ENCODE assay signal across 8 cellular contexts in genomic region chr20:20710847-20711315, GRCh38. TPM values are rescaled to one million over a fixed set of nuclear protein-coding genes. Genes with fewer than 3 reads are reported as not detected.
A peak's percentile ranks its signal among the peaks of the same experiment; 100 is the strongest.
DNase-seq lines count a peak whose midpoint lies in the region; ATAC-seq and TF ChIP-seq lines count a peak whose summit lies in the region.

No MANE protein-coding gene starts in this region.

- POLR2A ChIA-PET in MCF 10A (lab: Yijun Ruan, JAX), result interaction anchor here (0.6 to 3.2 kb wide), 25 partner anchors 10 to 642 kb away, joined by 3 to 38 read pairs (median 3); no protein-coding TSS in a partner anchor

- intact Hi-C loops in MCF 10A (cut with micrococcal nuclease), result loop anchor here (1.0 to 2.0 kb wide), 2 partner anchors 14 to 114 kb away; no protein-coding TSS in a partner anchor

- in situ Hi-C loops in G401 (cut with HindIII; ENCODE audit: low sequenced_read_pairs), result no loop called here

- no peaks in the 10 kb centered on the region for H3K27me3 Mint-ChIP-seq in MCF 10A (ENCODE audit: insufficient read depth, unreplicated experiment)
- H3K27me3 Mint-ChIP-seq in natural killer cell treated with Interleukin-12 subunit alpha and Interleukin-12 subunit beta and Interleukin-15 and Interleukin-18, amount 100 ng/mL, for 72 hours, result no peaks in the 10 kb centered on the region

- H3K27ac Mint-ChIP-seq in MCF 10A (ENCODE audit: low read depth, unreplicated experiment), result peak overlapping the region; percentile 91
- peak overlapping the region; percentile 83 to 92 for H3K27ac Mint-ChIP-seq in natural killer cell treated with Interleukin-12 subunit alpha and Interleukin-12 subunit beta and Interleukin-15 and Interleukin-18, amount 100 ng/mL, for 72 hours

- H3K4me3 Mint-ChIP-seq in MCF 10A (ENCODE audit: unreplicated experiment), result peak overlapping the region; percentile 87
- H3K4me3 Mint-ChIP-seq in natural killer cell treated with Interleukin-12 subunit alpha and Interleukin-12 subunit beta and Interleukin-15 and Interleukin-18, amount 100 ng/mL, for 72 hours, result peak overlapping the region; percentile 95

- peaks cover 6% of the 10 kb centered on the region for H3K36me3 Mint-ChIP-seq in MCF 10A (ENCODE audit: insufficient read depth, unreplicated experiment)
- H3K36me3 Mint-ChIP-seq in natural killer cell treated with Interleukin-12 subunit alpha and Interleukin-12 subunit beta and Interleukin-15 and Interleukin-18, amount 100 ng/mL, for 72 hours, result no peaks in the 10 kb centered on the region

- no TSS peak for BruUV-seq in MCF 10A (replicated peaks; lab: Mats Ljungman, UMichigan)

- TF ChIP-seq POLR2A in NB4 (IDR thresholded peaks at IDR 0.05; ENCODE audit: extremely low read depth, insufficient read length), result no peak

- peaks cover 21% of the 10 kb centered on the region for H3K4me1 Mint-ChIP-seq in MCF 10A (ENCODE audit: insufficient read depth, unreplicated experiment)
- peaks cover 35 to 37% of the 10 kb centered on the region in 2 donors for H3K4me1 Mint-ChIP-seq in natural killer cell treated with Interleukin-12 subunit alpha and Interleukin-12 subunit beta and Interleukin-15 and Interleukin-18, amount 100 ng/mL, for 72 hours (ENCODE audit: low read depth in 2 of 2)

- H3K4me3 ChIP-seq in NB4 (ENCODE audit: low read depth, low read length), result peak overlapping the region; percentile 91

- DNase-seq in stimulated activated CD4-positive, alpha-beta T cell treated with anti-CD3 and anti-CD28 coated beads, Interleukin-1b, Interleukin-23, amount 100 ng/mL, for 48 hours, result peak; percentile 39
- no peak for DNase-seq in stimulated activated CD4-positive, alpha-beta T cell treated with anti-CD3 and anti-CD28 coated beads, Interleukin-2, amount 100 ng/mL, for 24 hours
- DNase-seq in NB4 (ENCODE audit: low read depth) (peak; percentile 88), MCF 10A (ENCODE audit: unreplicated experiment) (peak; percentile 77), G401 (ENCODE audit: low spot score) (no peak), GM10266 (ENCODE audit: extremely low spot score) (no peak), RPMI8226 (no peak)
- peak; percentile 71 for DNase-seq in natural killer cell treated with Interleukin-12 subunit alpha and Interleukin-12 subunit beta and Interleukin-15 and Interleukin-18, amount 100 ng/mL, for 72 hours (ENCODE audit: low spot score)

- CTCF ChIA-PET in MCF 10A (lab: Yijun Ruan, JAX), result interaction anchor here (0.7 to 5.8 kb wide), 6 partner anchors 24 to 117 kb away, joined by 3 to 67 read pairs (median 6); no protein-coding TSS in a partner anchor

- no peak for TF ChIP-seq CTCF in NB4 (IDR thresholded peaks at IDR 0.05; ENCODE audit: low read depth, low read length)
- TF ChIP-seq CTCF in MCF 10A (IDR thresholded peaks at IDR 0.05; ENCODE audit: unreplicated experiment), result no peak
- TF ChIP-seq CTCF in GM10266 (IDR thresholded peaks at IDR 0.05; ENCODE audit: control insufficient read depth, insufficient read depth, low read depth, missing control alignments), result no peak

- peak in 1 of 2 donors; percentile 23 for ATAC-seq in natural killer cell treated with Interleukin-12 subunit alpha and Interleukin-12 subunit beta and Interleukin-15 and Interleukin-18, amount 100 ng/mL, for 72 hours

- H3K9me3 Mint-ChIP-seq in MCF 10A (ENCODE audit: unreplicated experiment), result no peaks in the 10 kb centered on the region
- no peaks in the 10 kb centered on the region for H3K9me3 Mint-ChIP-seq in natural killer cell treated with Interleukin-12 subunit alpha and Interleukin-12 subunit beta and Interleukin-15 and Interleukin-18, amount 100 ng/mL, for 72 hours

RNA-seq across cellular contexts. Expression of gene RALGAPA2, which starts 1.6 kb away (rescaled TPM):
- total RNA-seq in MCF 10A (2022), result 9.8 and 12.1 TPM in 2 replicates
- total RNA-seq in natural killer cell treated with Interleukin-12 subunit alpha and Interleukin-12 subunit beta and Interleukin-15 and Interleukin-18, amount 100 ng/mL, for 72 hours, result 10 to 100 TPM; 38.5 to 39.2 TPM
- total RNA-seq in G401 (2014; rRNA removed; shearing (Covaris generic)), result 5.2 and 8.6 TPM in 2 replicates

Comparison
In these comparisons a context has a peak if more than half of its experiments do, and no peak if none do; other contexts are left out.
1. DNase-seq: peak in stimulated activated CD4-positive, alpha-beta T cell treated with anti-CD3 and anti-CD28 coated beads, Interleukin-1b, Interleukin-23, amount 100 ng/mL, for 48 hours (single experiment), NB4 (single experiment), MCF 10A (single experiment) and natural killer cell treated with Interleukin-12 subunit alpha and Interleukin-12 subunit beta and Interleukin-15 and Interleukin-18, amount 100 ng/mL, for 72 hours (single experiment); none in stimulated activated CD4-positive, alpha-beta T cell treated with anti-CD3 and anti-CD28 coated beads, Interleukin-2, amount 100 ng/mL, for 24 hours (0 of 2), G401 (single experiment), GM10266 (single experiment) and RPMI8226 (single experiment).